Comparison of ENCODE assay signal across 8 cellular contexts in the genomic region with DNA sequence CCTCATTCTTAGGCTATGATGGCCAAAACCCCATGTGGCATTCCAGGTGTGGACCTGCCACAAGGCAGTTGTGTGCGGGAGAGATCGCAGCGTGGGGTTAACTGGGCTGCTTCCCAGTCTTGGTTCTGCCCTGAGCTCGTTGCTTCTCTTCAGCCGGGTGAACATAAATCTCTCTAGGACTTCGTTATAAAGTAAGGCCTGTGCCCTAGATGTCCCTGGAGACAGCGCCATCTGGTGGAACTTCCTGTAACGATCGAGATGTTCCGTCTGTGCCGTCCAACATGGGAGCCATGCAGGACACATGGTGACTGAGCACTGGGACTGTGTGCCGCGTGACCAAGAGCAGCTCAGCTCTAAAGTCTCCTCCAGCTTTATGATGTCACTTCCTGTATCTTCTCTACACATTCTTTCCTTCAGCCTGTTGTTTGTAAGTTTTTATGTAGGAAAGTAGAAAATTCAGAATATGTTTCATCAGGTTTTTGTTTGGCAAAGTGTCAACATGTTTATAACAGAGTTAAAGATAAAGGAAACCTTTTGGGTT. TPM values are rescaled to one million over a fixed set of nuclear protein-coding genes. Genes with fewer than 3 reads are reported as not detected.
DNase-seq lines count a peak whose midpoint lies in the region; ATAC-seq and TF ChIP-seq lines count a peak whose summit lies in the region.

No MANE protein-coding gene starts in this region.

- WGBS in psoas muscle, 3 donors = 27 to 29% (median 27%) methylated on average over 13 of the region's 13 CpGs

- H3K27me3 ChIP-seq in MM.1S (replicated peaks; ENCODE audit: insufficient read depth, low read length) = no peaks in the 10 kb centered on the region
- H3K27me3 ChIP-seq in psoas muscle (ENCODE audit: insufficient read depth in 3 of 3, low read length in 2 of 3) = no peaks in the 10 kb centered on the region

- H3K4me3 ChIP-seq in MM.1S (ENCODE audit: low read length) = no peak overlapping the region
- no peak overlapping the region for H3K4me3 ChIP-seq in psoas muscle

- TF ChIP-seq CTCF in MM.1S (IDR thresholded peaks at IDR 0.05; ENCODE audit: low read length) = peak; percentile 78
- TF ChIP-seq CTCF in psoas muscle (IDR thresholded peaks at IDR 0.05) = peak; percentile 58

- no peaks in the 10 kb centered on the region for H3K36me3 ChIP-seq in MM.1S (replicated peaks; ENCODE audit: insufficient read depth, low read length)
- no peaks in the 10 kb centered on the region for H3K36me3 ChIP-seq in psoas muscle (ENCODE audit: insufficient read depth in 1 of 2, low read depth in 1 of 2)

- ATAC-seq in psoas muscle = peak; percentile 68 to 82 (median 74)

- no peak overlapping the region for H3K27ac ChIP-seq in MM.1S (ENCODE audit: low read length)
- H3K27ac ChIP-seq in psoas muscle = no peak overlapping the region

- H3K4me1 ChIP-seq in MM.1S (ENCODE audit: low read length) (peaks cover 9% of the 10 kb centered on the region), psoas muscle (peaks cover 4% of the 10 kb centered on the region)

- H4K20me1 ChIP-seq in MM.1S (ENCODE audit: insufficient read depth, low read length) = no peaks in the 10 kb centered on the region

- no peaks in the 10 kb centered on the region for H3K9me3 ChIP-seq in MM.1S (replicated peaks; ENCODE audit: insufficient read depth, low read length)
- H3K9me3 ChIP-seq in psoas muscle = no peaks in the 10 kb centered on the region

- H3K9me2 ChIP-seq in MM.1S (replicated peaks; ENCODE audit: insufficient read depth, low read length) = no peaks in the 10 kb centered on the region

- H2AFZ ChIP-seq in MM.1S (ENCODE audit: low read length) = peak overlapping the region; percentile 60

- no peaks in the 10 kb centered on the region for H3K79me2 ChIP-seq in MM.1S (ENCODE audit: low read length)

- H3K4me2 ChIP-seq in MM.1S (ENCODE audit: low read depth, low read length) = no peak overlapping the region

- peak; percentile 83 for DNase-seq in GDM1 (lab: John Stamatoyannopoulos, UW)
- DNase-seq in H4 (ENCODE audit: low spot score) = peak; percentile 95
- peak; percentile 81 for DNase-seq in MM.1S
- peak; percentile 76 for DNase-seq in SHP77 treated with DMSO at 0.1 percent for 48 hours (lab: John Stamatoyannopoulos, UW)
- DNase-seq in activated gamma-delta T cell treated with anti-CD3 and anti-CD28 coated beads, Interleukin-2, amount 50 U/mL, for 16 hours (ENCODE audit: low read depth) = peak; percentile 40
- DNase-seq in glomerular endothelial cell (ENCODE audit: extremely low read depth, low read depth, low spot score) = peak; percentile 80
- peak; percentile 73 to 84 for DNase-seq in psoas muscle
- DNase-seq in cerebellar nuclear complex (lab: John Stamatoyannopoulos, UW) = no peak

- intact Hi-C loops in psoas muscle (cut with DNase I) = no loop called here

- H3F3A ChIP-seq in MM.1S (ENCODE audit: insufficient read depth, low read length) = no peaks in the 10 kb centered on the region

- H3K9ac ChIP-seq in MM.1S (ENCODE audit: low read length) = no peak overlapping the region

RNA-seq across cellular contexts. Expression of a gene that starts 26.8 kb away (rescaled TPM):
- 43.2 and 63.1 TPM in 2 replicates for total RNA-seq in H4 (2014; rRNA removed; shearing (Covaris generic))
- total RNA-seq in glomerular endothelial cell (6.9 and 19.8 TPM in 2 replicates), psoas muscle (10 to 100 TPM in 1 of 4 donors, 1 to 10 TPM in 3; 4.2 to 11.8 (median 5.4) TPM)
- 10 to 100 TPM in 1 of 3 donors, 1 to 10 TPM in 2; 9.3 to 34.5 (median 9.6) TPM for polyA plus RNA-seq in psoas muscle

RNA-seq across cellular contexts. Expression of a gene that starts 54.5 kb away (rescaled TPM):
- 0.06 TPM in 1 of 2 replicates, not detected in the other for total RNA-seq in H4 (2014; rRNA removed; shearing (Covaris generic))
- total RNA-seq in glomerular endothelial cell (0.70 and 1.4 TPM in 2 replicates), psoas muscle (under 1 TPM; 0.10 to 0.50 (median 0.33) TPM)
- polyA plus RNA-seq in psoas muscle = under 1 TPM; 0.06 to 0.13 (median 0.09) TPM

Comparison
In these comparisons a context has a peak if more than half of its experiments do, and no peak if none do; other contexts are left out.
1. DNase-seq: peak in GDM1 (single experiment), H4 (single experiment), MM.1S (single experiment), SHP77 treated with DMSO at 0.1 percent for 48 hours (single experiment), activated gamma-delta T cell treated with anti-CD3 and anti-CD28 coated beads, Interleukin-2, amount 50 U/mL, for 16 hours (single experiment), glomerular endothelial cell (single experiment) and psoas muscle (2 of 2); none in cerebellar nuclear complex (0 of 2).